In genomic region chr4:67909910-67910905, GRCh38 we compare ENCODE assay signal across 9 cellular contexts. TPM values are rescaled to one million over a fixed set of nuclear protein-coding genes. Genes with fewer than 3 reads are reported as not detected.
A peak's percentile ranks its signal among the peaks of the same experiment; 100 is the strongest.
DNase-seq lines count a peak whose midpoint lies in the region; ATAC-seq and TF ChIP-seq lines count a peak whose summit lies in the region.
"Had no signal": no experiment of that assay in that cellular context is flagged by ENCODE, and none has a peak within 500 bp of the region (broad histone marks: within the 10 kb centered on the region; RNA-seq: fewer than 3 reads in every experiment).

No MANE protein-coding gene starts in this region.

- H3K9me3 Mint-ChIP-seq in CD14-positive monocyte: peaks cover 0 to 5% (median 2%) of the 10 kb centered on the region in 7 donors
- H3K9me3 Mint-ChIP-seq in WTC11: no peaks in the 10 kb centered on the region

- no peak overlapping the region for H3K4me3 Mint-ChIP-seq in CD14-positive monocyte
- no peak overlapping the region for H3K4me3 Mint-ChIP-seq in WTC11

- no peak overlapping the region for H3K27ac ChIP-seq in HEK293 (ENCODE audit: extremely low read depth, low read depth, low read length)
- H3K27ac ChIP-seq in liver (ENCODE audit: low read depth in 1 of 2, low read length in 2 of 2): no peak overlapping the region

- DNase-seq in CD14-positive monocyte (ENCODE audit: low spot score) (no peak), WTC11 (ENCODE audit: low spot score) (no peak), NCI-H128 (lab: John Stamatoyannopoulos, UW; ENCODE audit: unreplicated experiment) (no peak), ureter (ENCODE audit: low spot score) (no peak)
- DNase-seq in activated naive CD4-positive, alpha-beta T cell treated with Interleukin-2 at 50 U/mL for 16 hours: no peak
- DNase-seq: T1000 had no signal

- H3K4me3 ChIP-seq in HEK293 (ENCODE audit: low read depth, low read length): no peak overlapping the region
- no peak overlapping the region for H3K4me3 ChIP-seq in liver (ENCODE audit: low read depth in 1 of 3, low read length in 3 of 3)

- H3K27me3 Mint-ChIP-seq in CD14-positive monocyte (ENCODE audit: low read depth in 3 of 3): peaks cover 0 to 4% (median 0%) of the 10 kb centered on the region in 3 donors
- no peaks in the 10 kb centered on the region for H3K27me3 Mint-ChIP-seq in WTC11 (ENCODE audit: low read depth)

- no peak overlapping the region for H3K27ac Mint-ChIP-seq in CD14-positive monocyte
- no peak overlapping the region for H3K27ac Mint-ChIP-seq in WTC11

- TF ChIP-seq CTCF in CD14-positive monocyte (IDR thresholded peaks at IDR 0.05) (peak; percentile 90), HEK293 (tag by site-specific recombination; IDR thresholded peaks at IDR 0.05) (no peak), WTC11 (IDR thresholded peaks at IDR 0.05) (peak; percentile 80), liver (IDR thresholded peaks at IDR 0.05; ENCODE audit: low read depth, low read length, missing input control) (peak; percentile 57)

- intact Hi-C loops in CD14-positive monocyte (cut with micrococcal nuclease): loop anchor here (5.0 kb wide), 1 partner anchor 38 kb away; no protein-coding TSS in a partner anchor

- no peaks in the 10 kb centered on the region for H3K9me3 ChIP-seq in HEK293 (ENCODE audit: control insufficient read depth, insufficient read depth, low read depth, low read length)
- H3K9me3 ChIP-seq in liver (ENCODE audit: control insufficient read depth in 4 of 4, low read length in 3 of 4): no peaks in the 10 kb centered on the region

- H3K27me3 ChIP-seq in liver (ENCODE audit: control insufficient read depth in 4 of 4, insufficient read depth in 4 of 4, low read length in 3 of 4): no peaks in the 10 kb centered on the region

- CTCF ChIA-PET in HEK293 (lab: Yijun Ruan, JAX): interaction anchor here (0.6 to 2.1 kb wide), 12 partner anchors 8 to 588 kb away, joined by 3 to 5 read pairs (median 3); no protein-coding TSS in a partner anchor
- CTCF ChIA-PET in WTC11 (lab: Charles Lee): interaction anchor here (0.9 to 2.8 kb wide), 8 partner anchors 10 to 1480 kb away, joined by 3 to 17 read pairs (median 7); no protein-coding TSS in a partner anchor

- H3K4me1 ChIP-seq in HEK293 (ENCODE audit: control insufficient read depth, insufficient read depth, low read length) (no peaks in the 10 kb centered on the region), liver (ENCODE audit: control insufficient read depth in 4 of 4, insufficient read depth in 4 of 4, low read length in 3 of 4) (no peaks in the 10 kb centered on the region)

- TF ChIP-seq RAD21 in liver (IDR thresholded peaks at IDR 0.05): peak; percentile 35 to 62

- no peaks in the 10 kb centered on the region for H3K36me3 ChIP-seq in HEK293 (ENCODE audit: control insufficient read depth in 2 of 2, insufficient read depth in 1 of 2, low read length in 2 of 2)
- no peaks in the 10 kb centered on the region for H3K36me3 ChIP-seq in liver (ENCODE audit: control insufficient read depth in 4 of 4, insufficient read depth in 3 of 4, low read depth in 1 of 4, low read length in 3 of 4)

- POLR2A ChIA-PET in HEK293 (lab: Yijun Ruan, JAX): no interaction called here
- POLR2A ChIA-PET in WTC11 (lab: Charles Lee): no interaction called here

- no peak overlapping the region for H3K9ac ChIP-seq in liver (ENCODE audit: low read depth in 1 of 2, low read length in 2 of 2)

- no peak for ATAC-seq in WTC11
- no peak for ATAC-seq in HG03571 (IDR thresholded peaks at IDR 0.05; ENCODE audit: unreplicated experiment)

- H3K4me1 Mint-ChIP-seq in CD14-positive monocyte (no peaks in the 10 kb centered on the region), WTC11 (no peaks in the 10 kb centered on the region)

- WGBS in liver: 37% methylated on average over 7 of the region's 7 CpGs

- H3K36me3 Mint-ChIP-seq in CD14-positive monocyte (no peaks in the 10 kb centered on the region), WTC11 (no peaks in the 10 kb centered on the region)

TF ChIP-seq in HEK293, 187 proteins besides CTCF, POLR2A, EP300 and RAD21 (continues in another document):
- TF ChIP-seq ZNF184 (tag by site-specific recombination; IDR thresholded peaks at IDR 0.05) (no peak), ZNF398 (tag by site-specific recombination; IDR thresholded peaks at IDR 0.05) (no peak), ZNF112 (tag by site-specific recombination; IDR thresholded peaks at IDR 0.05) (no peak), ZBTB20 (tag by site-specific recombination; IDR thresholded peaks at IDR 0.05) (no peak), ZNF664 (tag by site-specific recombination; IDR thresholded peaks at IDR 0.05) (0 out of 2 replicates have a peak, but pooled peaks have one; percentile 44), FEZF1 (tag by site-specific recombination; IDR thresholded peaks at IDR 0.05) (no peak), ZNF654 (tag by site-specific recombination; IDR thresholded peaks at IDR 0.05; ENCODE audit: low read depth) (peak; percentile 15)

TF ChIP-seq in WTC11, 78 proteins besides CTCF, POLR2A, EP300 and RAD21 (continues in another document):
- TF ChIP-seq PRRX2 (CRISPR knock-in tag; IDR thresholded peaks at IDR 0.05) (no peak), E2F4 (CRISPR knock-in tag; IDR thresholded peaks at IDR 0.05; ENCODE audit: borderline replicate concordance, low read depth) (no peak), GTF2I (CRISPR knock-in tag; conservative IDR thresholded peaks at IDR 0.05) (no peak), NFYB (CRISPR knock-in tag; conservative IDR thresholded peaks at IDR 0.05; ENCODE audit: low read depth) (no peak), NR3C1 (CRISPR knock-in tag; conservative IDR thresholded peaks at IDR 0.05; ENCODE audit: low read depth) (no peak), NFE2L1 (CRISPR knock-in tag; IDR thresholded peaks at IDR 0.05) (no peak), ERG (CRISPR knock-in tag; IDR thresholded peaks at IDR 0.05) (no peak), JAZF1 (CRISPR knock-in tag; IDR thresholded peaks at IDR 0.05) (no peak), OVOL2 (CRISPR knock-in tag; IDR thresholded peaks at IDR 0.05; ENCODE audit: borderline replicate concordance) (no peak), NR2C2 (CRISPR knock-in tag; IDR thresholded peaks at IDR 0.05) (no peak)

TF ChIP-seq in liver, 16 proteins besides CTCF, POLR2A, EP300 and RAD21 (continues in another document):
- TF ChIP-seq ZBTB33 (IDR thresholded peaks at IDR 0.05) (no peak), RXRA (IDR thresholded peaks at IDR 0.05) (no peak), YY1 (IDR thresholded peaks at IDR 0.05) (no peak), EGR1 (IDR thresholded peaks at IDR 0.05; ENCODE audit: low read depth in 2 of 2) (no peak), MAX (IDR thresholded peaks at IDR 0.05) (no peak), SP1 (IDR thresholded peaks at IDR 0.05) (no peak), HNF4A (conservative IDR thresholded peaks at IDR 0.05) (no peak), FOXA2 (IDR thresholded peaks at IDR 0.05) (no peak), ATF3 (IDR thresholded peaks at IDR 0.05) (no peak), NR2F2 (IDR thresholded peaks at IDR 0.05) (no peak), REST (IDR thresholded peaks at IDR 0.05) (no peak)

RNA-seq across cellular contexts. Expression of gene TMPRSS11D, which starts 26.4 kb away (rescaled TPM):
- not detected for polyA plus RNA-seq in CD14-positive monocyte
- total RNA-seq in WTC11 (2021): not detected in 3 replicates
- total RNA-seq in liver: not detected
- polyA plus RNA-seq in liver: under 1 TPM in 1 of 2 donors, not detected in 1; 0.03 TPM
- total RNA-seq in ureter: not detected

RNA-seq across cellular contexts. Expression of gene TMPRSS11A, which starts 53.1 kb away (rescaled TPM):
- polyA plus RNA-seq in CD14-positive monocyte: not detected
- not detected in 3 replicates for total RNA-seq in WTC11 (2021)
- total RNA-seq in liver: not detected
- under 1 TPM in 1 of 2 donors, not detected in 1; 0.01 TPM for polyA plus RNA-seq in liver
- total RNA-seq in ureter: not detected
